ENCODE assay signal across 23 cellular contexts in the genomic region with DNA sequence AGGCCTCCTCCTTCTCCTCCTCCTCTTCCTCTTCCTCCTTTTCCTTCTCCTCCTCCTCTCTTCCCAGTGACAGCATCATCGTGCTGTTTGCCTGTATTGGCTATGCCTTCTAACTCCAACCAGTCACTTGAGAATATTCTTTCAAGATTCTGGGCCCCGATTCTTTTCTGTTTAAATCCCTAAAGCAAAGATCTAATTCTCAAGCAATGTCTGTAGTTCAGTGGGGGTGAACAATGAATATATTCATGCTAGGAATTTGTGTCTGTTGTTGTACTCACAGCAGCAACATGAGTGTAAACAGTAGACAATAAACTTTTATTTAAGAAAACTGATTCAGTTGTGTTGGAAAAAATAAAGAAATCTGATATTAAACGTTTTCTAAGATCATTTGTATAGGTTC. TPM values are rescaled to one million over a fixed set of nuclear protein-coding genes. Genes with fewer than 3 reads are reported as not detected.
DNase-seq lines count a peak whose midpoint lies in the region; ATAC-seq lines count a peak whose summit lies in the region.
"Had no signal": no experiment of that assay in that cellular context is flagged by ENCODE, and none has a peak within 500 bp of the region (broad histone marks: within the 10 kb centered on the region; RNA-seq: fewer than 3 reads in every experiment).

No MANE protein-coding gene starts in this region.

- H3K4me3 Mint-ChIP-seq in activated naive CD8-positive, alpha-beta T cell: no peak overlapping the region
- H3K4me3 Mint-ChIP-seq in activated naive CD8-positive, alpha-beta T cell treated with anti-CD3 and anti-CD28 coated beads for 36 hours: no peak overlapping the region
- no peak overlapping the region for H3K4me3 Mint-ChIP-seq in activated naive CD8-positive, alpha-beta T cell treated with anti-CD3 and anti-CD28 coated beads, Interleukin-2, amount 50 U/mL, for 24 hours
- H3K4me3 Mint-ChIP-seq in memory B cell: no peak overlapping the region
- H3K4me3 Mint-ChIP-seq: activated T-cell treated with anti-CD3 and anti-CD28 coated beads, Interleukin-2, amount 50 U/mL, for 4 hours; T-helper 1 cell treated with Interleukin-12 subunit alpha and Interleukin-12 subunit beta and Interleukin-4 antibody, amounts not matched to agents 30 μg/mL and 1 μg/mL, for 36 hours had no signal

- H3K27ac Mint-ChIP-seq in activated naive CD8-positive, alpha-beta T cell: peak overlapping the region; percentile 59
- H3K27ac Mint-ChIP-seq in activated naive CD8-positive, alpha-beta T cell treated with anti-CD3 and anti-CD28 coated beads for 36 hours: no peak overlapping the region
- peak overlapping the region; percentile 49 for H3K27ac Mint-ChIP-seq in activated naive CD8-positive, alpha-beta T cell treated with anti-CD3 and anti-CD28 coated beads, Interleukin-2, amount 50 U/mL, for 24 hours
- peak overlapping the region; percentile 86 for H3K27ac Mint-ChIP-seq in memory B cell
- H3K27ac Mint-ChIP-seq: T-helper 1 cell treated with Interleukin-12 subunit alpha and Interleukin-12 subunit beta and Interleukin-4 antibody, amounts not matched to agents 30 μg/mL and 1 μg/mL, for 36 hours had no signal

- DNase-seq in activated naive CD8-positive, alpha-beta T cell treated with anti-CD3 and anti-CD28 coated beads for 36 hours: no peak
- DNase-seq in activated naive CD8-positive, alpha-beta T cell treated with anti-CD3 and anti-CD28 coated beads, Interleukin-2, amount 50 U/mL, for 24 hours: no peak
- DNase-seq in memory B cell (ENCODE audit: low spot score in 2 of 2): no peak
- DNase-seq in NOMO-1 treated with DMSO at 0.1 percent for 48 hours (lab: John Stamatoyannopoulos, UW; ENCODE audit: unreplicated experiment): no peak
- no peak for DNase-seq in HUDEP-2 (lab: John Stamatoyannopoulos, UW; ENCODE audit: unreplicated experiment in 76 of 76)
- DNase-seq: activated CD4-positive, alpha-beta T cell treated with anti-CD3 and anti-CD28 coated beads, Interleukin-2, amount 50 U/mL, for 48 hours; activated T-cell treated with anti-CD3 and anti-CD28 coated beads, Interleukin-2, amount 50 U/mL, for 4 hours; cortex of kidney; H7; KBM-7; left colon; mesendoderm; NCI-H1436 treated with DMSO at 0.1 percent for 48 hours; NCI-H510A treated with DMSO at 0.1 percent for 48 hours had no signal

- H3K27ac ChIP-seq in temporal lobe (ENCODE audit: low read depth, low read length): peak overlapping the region; percentile 80
- H3K27ac ChIP-seq: C4-2B, SJSA1, suprapubic skin, VCaP had no signal

- no peaks in the 10 kb centered on the region for H3K9me3 Mint-ChIP-seq in activated naive CD8-positive, alpha-beta T cell (ENCODE audit: low read depth)
- H3K9me3 Mint-ChIP-seq in activated naive CD8-positive, alpha-beta T cell treated with anti-CD3 and anti-CD28 coated beads for 36 hours: no peaks in the 10 kb centered on the region
- no peaks in the 10 kb centered on the region for H3K9me3 Mint-ChIP-seq in activated naive CD8-positive, alpha-beta T cell treated with anti-CD3 and anti-CD28 coated beads, Interleukin-2, amount 50 U/mL, for 24 hours
- no peaks in the 10 kb centered on the region for H3K9me3 Mint-ChIP-seq in memory B cell
- H3K9me3 Mint-ChIP-seq: activated T-cell treated with anti-CD3 and anti-CD28 coated beads, Interleukin-2, amount 50 U/mL, for 4 hours; T-helper 1 cell treated with Interleukin-12 subunit alpha and Interleukin-12 subunit beta and Interleukin-4 antibody, amounts not matched to agents 30 μg/mL and 1 μg/mL, for 36 hours had no signal

- peaks cover 7% of the 10 kb centered on the region for H3K36me3 Mint-ChIP-seq in activated naive CD8-positive, alpha-beta T cell
- H3K36me3 Mint-ChIP-seq in activated naive CD8-positive, alpha-beta T cell treated with anti-CD3 and anti-CD28 coated beads for 36 hours: peaks cover 12% of the 10 kb centered on the region
- H3K36me3 Mint-ChIP-seq in activated naive CD8-positive, alpha-beta T cell treated with anti-CD3 and anti-CD28 coated beads, Interleukin-2, amount 50 U/mL, for 24 hours (ENCODE audit: low read depth): peaks cover 48% of the 10 kb centered on the region
- H3K36me3 Mint-ChIP-seq in memory B cell: peaks cover 23% of the 10 kb centered on the region

- H3K27me3 Mint-ChIP-seq in activated naive CD8-positive, alpha-beta T cell: no peaks in the 10 kb centered on the region
- H3K27me3 Mint-ChIP-seq in activated naive CD8-positive, alpha-beta T cell treated with anti-CD3 and anti-CD28 coated beads for 36 hours: no peaks in the 10 kb centered on the region
- H3K27me3 Mint-ChIP-seq in activated naive CD8-positive, alpha-beta T cell treated with anti-CD3 and anti-CD28 coated beads, Interleukin-2, amount 50 U/mL, for 24 hours: no peaks in the 10 kb centered on the region
- no peaks in the 10 kb centered on the region for H3K27me3 Mint-ChIP-seq in memory B cell

- no peaks in the 10 kb centered on the region for H3K4me1 Mint-ChIP-seq in activated naive CD8-positive, alpha-beta T cell (ENCODE audit: low read depth)
- H3K4me1 Mint-ChIP-seq in activated naive CD8-positive, alpha-beta T cell treated with anti-CD3 and anti-CD28 coated beads for 36 hours: no peaks in the 10 kb centered on the region
- no peaks in the 10 kb centered on the region for H3K4me1 Mint-ChIP-seq in activated naive CD8-positive, alpha-beta T cell treated with anti-CD3 and anti-CD28 coated beads, Interleukin-2, amount 50 U/mL, for 24 hours
- H3K4me1 Mint-ChIP-seq in memory B cell: no peaks in the 10 kb centered on the region

- no peak for ATAC-seq in activated naive CD8-positive, alpha-beta T cell treated with anti-CD3 and anti-CD28 coated beads, Interleukin-2, amount 50 U/mL, for 24 hours
- no peak for ATAC-seq in memory B cell (ENCODE audit: low read depth)
- ATAC-seq in HG02588 (IDR thresholded peaks at IDR 0.05; ENCODE audit: unreplicated experiment): no peak
- ATAC-seq: activated T-cell treated with anti-CD3 and anti-CD28 coated beads, Interleukin-2, amount 50 U/mL, for 4 hours; left colon; Panc1 had no signal

RNA-seq across cellular contexts. Expression of a gene that starts 30.7 kb away (rescaled TPM):
- 100 to 1,000 TPM; 108 to 114 TPM for total RNA-seq in activated naive CD8-positive, alpha-beta T cell treated with anti-CD3 and anti-CD28 coated beads for 36 hours
- 16.5 TPM for total RNA-seq in temporal lobe

RNA-seq across cellular contexts. Expression of a gene that starts 31.0 kb away (rescaled TPM):
- total RNA-seq in activated naive CD8-positive, alpha-beta T cell treated with anti-CD3 and anti-CD28 coated beads for 36 hours: 100 to 1,000 TPM; 162 to 170 TPM
- 93.9 TPM for total RNA-seq in temporal lobe

RNA-seq across cellular contexts. Expression of a gene that starts 35.6 kb away (rescaled TPM):
- total RNA-seq in activated naive CD8-positive, alpha-beta T cell treated with anti-CD3 and anti-CD28 coated beads for 36 hours: 10 to 100 TPM in 1 of 2 experiments, 1 to 10 TPM in 1; 9.7 to 10.1 TPM
- total RNA-seq in temporal lobe: 53.6 TPM
